In the genomic region with DNA sequence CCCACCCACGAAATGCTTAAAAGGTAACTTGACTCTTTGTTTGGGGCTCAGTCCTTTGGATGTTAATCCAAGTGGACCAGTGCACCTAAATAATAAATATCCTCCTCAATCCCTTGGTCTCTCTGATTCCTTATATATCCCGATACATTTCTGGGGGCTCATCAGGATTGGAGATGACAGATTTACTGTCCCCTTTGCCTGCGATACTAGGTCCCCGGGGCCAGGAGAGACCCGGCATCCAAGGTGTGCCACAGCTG, we compare ENCODE assay signal across 1 cellular context.
TF ChIP-seq lines count a peak whose summit lies in the region.

No MANE protein-coding gene starts in this region.

TF ChIP-seq in endothelial cell of umbilical vein, 7 proteins besides CTCF, POLR2A, EP300 and RAD21:
- TF ChIP-seq, protein P1, sequence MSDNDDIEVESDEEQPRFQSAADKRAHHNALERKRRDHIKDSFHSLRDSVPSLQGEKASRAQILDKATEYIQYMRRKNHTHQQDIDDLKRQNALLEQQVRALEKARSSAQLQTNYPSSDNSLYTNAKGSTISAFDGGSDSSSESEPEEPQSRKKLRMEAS (IDR thresholded peaks at IDR 0.05; ENCODE audit: insufficient read depth, insufficient read length), result no peak
- no peak for TF ChIP-seq FOS (IDR thresholded peaks at IDR 0.05; ENCODE audit: borderline replicate concordance, insufficient read depth, low read length)
- no peak for TF ChIP-seq GATA2 (IDR thresholded peaks at IDR 0.05; ENCODE audit: insufficient read depth, insufficient read length, low read depth, low read length)
- TF ChIP-seq POLR2AphosphoS5 (IDR thresholded peaks at IDR 0.05; ENCODE audit: insufficient read depth, low read depth, low read length), result no peak
- no peak for TF ChIP-seq MYC (IDR thresholded peaks at IDR 0.05; ENCODE audit: low read depth, low read length)
- no peak for TF ChIP-seq JUN (IDR thresholded peaks at IDR 0.05; ENCODE audit: borderline replicate concordance, insufficient read depth, insufficient read length, low read depth)
- no peak for TF ChIP-seq EZH2 (IDR thresholded peaks at IDR 0.05; ENCODE audit: borderline replicate concordance, low read depth, low read length, severe bottlenecking)
